In the genomic region with DNA sequence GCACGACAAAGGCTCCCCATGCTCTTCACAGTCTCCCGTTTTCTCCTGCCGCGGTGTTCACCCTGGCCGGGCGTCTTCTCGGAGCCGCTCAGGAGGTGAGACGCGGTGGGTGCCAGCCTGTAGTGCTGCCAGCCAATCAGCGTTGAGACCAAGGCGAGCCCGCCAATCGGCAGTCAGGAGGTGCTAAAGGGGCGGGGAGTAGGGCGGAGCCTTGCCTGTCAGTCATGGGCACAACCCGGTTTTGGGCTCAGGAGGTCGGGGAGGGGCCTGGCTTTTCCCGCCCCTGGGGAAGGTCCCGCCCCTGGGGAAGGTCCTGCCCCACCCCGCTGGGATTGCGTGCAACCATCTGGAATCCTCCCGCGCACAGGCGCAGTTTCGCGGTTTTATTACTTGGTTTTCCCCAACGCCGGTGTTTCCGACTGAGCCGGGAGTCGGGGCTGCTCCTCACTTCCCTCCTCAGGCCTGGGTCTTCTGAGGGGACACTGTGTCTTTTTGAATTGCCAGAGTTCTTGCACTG, we compare ENCODE assay signal across 8 cellular contexts. TPM values are rescaled to one million over a fixed set of nuclear protein-coding genes. Genes with fewer than 3 reads are reported as not detected.
DNase-seq lines count a peak whose midpoint lies in the region; ATAC-seq, FAIRE-seq and TF ChIP-seq lines count a peak whose summit lies in the region.

A gene (minus strand): TSS at position 92 of the 517 bp plus-strand sequence. CDS start 1,421 bp downstream, outside the sequence.

- H3K9me3 ChIP-seq in GM12878 (replicated peaks; ENCODE audit: control insufficient read depth, insufficient read depth, low read length) = no peaks in the 10 kb centered on the region; the same call in 2 of the 3 replicates

- SMC1A ChIA-PET in GM12878 (lab: Charles Lee; ENCODE audit: uncharacterized antibody, unreplicated experiment) = no interaction called here

- no peaks in the 10 kb centered on the region for H3K79me2 ChIP-seq in GM12878 (ENCODE audit: control insufficient read depth, insufficient read depth, low read length)

- H2AFZ ChIP-seq in GM12878 (ENCODE audit: control insufficient read depth, low read depth, low read length) = peak within 1 kb of the TSS; percentile 90

- H4K20me1 ChIP-seq in GM12878 (ENCODE audit: control insufficient read depth, insufficient read depth) = no peaks in the 10 kb centered on the region

- RAD21 ChIA-PET in GM12878 (lab: Charles Lee; ENCODE audit: unreplicated experiment) = no interaction called here

- TF ChIP-seq POLR2A in GM12878 (IDR thresholded peaks at IDR 0.05; ENCODE audit: low read depth, low read length) = no peak

- no peaks in the 10 kb centered on the region for H3K36me3 ChIP-seq in GM12878 (ENCODE audit: control insufficient read depth in 2 of 2, insufficient read depth in 2 of 2, low read length in 1 of 2)

- no peak within 1 kb of the TSS; the same call in 1 of the 2 replicates for H3K9ac ChIP-seq in GM12878 (ENCODE audit: control insufficient read depth, insufficient read depth, low read length)

- CTCF ChIA-PET in GM12878 (lab: Yijun Ruan, JAX) = no interaction called here

- H3K4me3 ChIP-seq in GM12878 (peak within 1 kb of the TSS; percentile 54; the same call in 1 of the 2 replicates), retinal pigment epithelial cell (ENCODE audit: low read length) (peak within 1 kb of the TSS; percentile 37)

- POLR2A ChIA-PET in GM12878 (lab: Charles Lee) = no interaction called here

- in situ Hi-C loops in GM13976 (cut with MboI; ENCODE audit: low sequenced_read_pairs, unreplicated experiment) (no loop called here), GM12878 (cut with MboI) (loop anchor here (5.0 kb wide), 1 partner anchor 35 kb away; no protein-coding TSS in a partner anchor)

- BruUV-seq in GM12878 (replicated peaks; lab: Mats Ljungman, UMichigan) = no TSS peak

- FAIRE-seq in GM12878 (lab: Jason Lieb, UNC) (peak; percentile 76), D721Med (lab: Jason Lieb, UNC) (no peak)

- ATAC-seq in HG02884 (IDR thresholded peaks at IDR 0.05; ENCODE audit: unreplicated experiment) = peak; percentile 90
- peak; percentile 97 for ATAC-seq in GM12878

- H3K4me1 ChIP-seq in GM12878 (ENCODE audit: control insufficient read depth, insufficient read depth, low read length) = peaks cover 5% of the 10 kb centered on the region

- DNase-seq in GM13976 (ENCODE audit: low spot score) (peak; percentile 97), NCI-H187 (lab: John Stamatoyannopoulos, UW) (peak; percentile 89 to 92), T1000 (lab: John Stamatoyannopoulos, UW) (peak; percentile 82), GM12878 (ENCODE audit: low read depth, low spot score) (peak; percentile 79), iPS DF 19.7 (ENCODE audit: low read depth, low spot score) (peak; percentile 86), retinal pigment epithelial cell (ENCODE audit: low read depth) (peak; percentile 69), D721Med (ENCODE audit: insufficient read length, low spot score) (no peak)

- TF ChIP-seq EP300 in GM12878 (IDR thresholded peaks at IDR 0.05; ENCODE audit: borderline replicate concordance in 1 of 2, control insufficient read depth in 1 of 2, low read depth in 2 of 2, low read length in 2 of 2) = no peak

- peak within 1 kb of the TSS; percentile 86 for H3K4me2 ChIP-seq in GM12878 (ENCODE audit: control insufficient read depth, insufficient read depth)

- no peak for TF ChIP-seq RAD21 in GM12878 (IDR thresholded peaks at IDR 0.05; ENCODE audit: insufficient read depth, low read depth, low read length)

- intact Hi-C loops in GM12878 (cut with micrococcal nuclease; ENCODE audit: unreplicated experiment) = no loop called here

- H3K27ac ChIP-seq in GM12878 (ENCODE audit: control insufficient read depth, insufficient read depth) = no peak within 1 kb of the TSS

- no peaks in the 10 kb centered on the region; a peak in 1 of 4 replicates for H3K27me3 ChIP-seq in GM12878 (replicated peaks in 1 of 2; ENCODE audit: control insufficient read depth in 2 of 2, insufficient read depth in 2 of 2, low read length in 1 of 2)

- 2% methylated on average over 31 of the region's 32 CpGs for WGBS in GM12878 (ENCODE audit: insufficient coverage, insufficient replicate concordance, low lambda C conversion rate, missing lambda C conversion rate)

- TF ChIP-seq CTCF in GM13976 (IDR thresholded peaks at IDR 0.05; ENCODE audit: borderline replicate concordance, control extremely low read depth, extremely low read depth, insufficient read depth, missing control alignments) (no peak), GM12878 (IDR thresholded peaks at IDR 0.05 in 2 of 3, conservative IDR thresholded peaks at IDR 0.05 in 1 of 3; ENCODE audit: control insufficient read depth in 2 of 3, extremely low read depth in 1 of 3, insufficient read depth in 1 of 3, low read depth in 3 of 3, low read length in 3 of 3) (no peak), retinal pigment epithelial cell (conservative IDR thresholded peaks at IDR 0.05; ENCODE audit: low read depth, low read length) (no peak), D721Med (IDR thresholded peaks at IDR 0.05; ENCODE audit: insufficient read depth, missing control alignments) (no peak)

TF ChIP-seq in GM12878, 131 proteins besides CTCF, POLR2A, EP300 and RAD21 (continues in another document):
- TF ChIP-seq, protein P1, sequence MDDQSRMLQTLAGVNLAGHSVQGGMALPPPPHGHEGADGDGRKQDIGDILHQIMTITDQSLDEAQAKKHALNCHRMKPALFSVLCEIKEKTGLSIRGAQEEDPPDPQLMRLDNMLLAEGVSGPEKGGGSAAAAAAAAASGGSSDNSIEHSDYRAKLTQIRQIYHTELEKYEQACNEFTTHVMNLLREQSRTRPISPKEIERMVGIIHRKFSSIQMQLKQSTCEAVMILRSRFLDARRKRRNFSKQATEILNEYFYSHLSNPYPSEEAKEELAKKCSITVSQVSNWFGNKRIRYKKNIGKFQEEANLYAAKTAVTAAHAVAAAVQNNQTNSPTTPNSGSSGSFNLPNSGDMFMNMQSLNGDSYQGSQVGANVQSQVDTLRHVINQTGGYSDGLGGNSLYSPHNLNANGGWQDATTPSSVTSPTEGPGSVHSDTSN (IDR thresholded peaks at IDR 0.05; ENCODE audit: insufficient replicate concordance, low read depth, low read length) = peak; percentile 96
- peak; percentile 96 for TF ChIP-seq SP1 (IDR thresholded peaks at IDR 0.05; ENCODE audit: low read depth, low read length)
- TF ChIP-seq, protein P2, sequence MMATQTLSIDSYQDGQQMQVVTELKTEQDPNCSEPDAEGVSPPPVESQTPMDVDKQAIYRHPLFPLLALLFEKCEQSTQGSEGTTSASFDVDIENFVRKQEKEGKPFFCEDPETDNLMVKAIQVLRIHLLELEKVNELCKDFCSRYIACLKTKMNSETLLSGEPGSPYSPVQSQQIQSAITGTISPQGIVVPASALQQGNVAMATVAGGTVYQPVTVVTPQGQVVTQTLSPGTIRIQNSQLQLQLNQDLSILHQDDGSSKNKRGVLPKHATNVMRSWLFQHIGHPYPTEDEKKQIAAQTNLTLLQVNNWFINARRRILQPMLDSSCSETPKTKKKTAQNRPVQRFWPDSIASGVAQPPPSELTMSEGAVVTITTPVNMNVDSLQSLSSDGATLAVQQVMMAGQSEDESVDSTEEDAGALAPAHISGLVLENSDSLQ (IDR thresholded peaks at IDR 0.05) = peak; percentile 98
- TF ChIP-seq, protein P3, sequence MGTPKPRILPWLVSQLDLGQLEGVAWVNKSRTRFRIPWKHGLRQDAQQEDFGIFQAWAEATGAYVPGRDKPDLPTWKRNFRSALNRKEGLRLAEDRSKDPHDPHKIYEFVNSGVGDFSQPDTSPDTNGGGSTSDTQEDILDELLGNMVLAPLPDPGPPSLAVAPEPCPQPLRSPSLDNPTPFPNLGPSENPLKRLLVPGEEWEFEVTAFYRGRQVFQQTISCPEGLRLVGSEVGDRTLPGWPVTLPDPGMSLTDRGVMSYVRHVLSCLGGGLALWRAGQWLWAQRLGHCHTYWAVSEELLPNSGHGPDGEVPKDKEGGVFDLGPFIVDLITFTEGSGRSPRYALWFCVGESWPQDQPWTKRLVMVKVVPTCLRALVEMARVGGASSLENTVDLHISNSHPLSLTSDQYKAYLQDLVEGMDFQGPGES (IDR thresholded peaks at IDR 0.05) = peak; percentile 60; the same call in 1 of the 2 replicates
- TF ChIP-seq, protein P4, sequence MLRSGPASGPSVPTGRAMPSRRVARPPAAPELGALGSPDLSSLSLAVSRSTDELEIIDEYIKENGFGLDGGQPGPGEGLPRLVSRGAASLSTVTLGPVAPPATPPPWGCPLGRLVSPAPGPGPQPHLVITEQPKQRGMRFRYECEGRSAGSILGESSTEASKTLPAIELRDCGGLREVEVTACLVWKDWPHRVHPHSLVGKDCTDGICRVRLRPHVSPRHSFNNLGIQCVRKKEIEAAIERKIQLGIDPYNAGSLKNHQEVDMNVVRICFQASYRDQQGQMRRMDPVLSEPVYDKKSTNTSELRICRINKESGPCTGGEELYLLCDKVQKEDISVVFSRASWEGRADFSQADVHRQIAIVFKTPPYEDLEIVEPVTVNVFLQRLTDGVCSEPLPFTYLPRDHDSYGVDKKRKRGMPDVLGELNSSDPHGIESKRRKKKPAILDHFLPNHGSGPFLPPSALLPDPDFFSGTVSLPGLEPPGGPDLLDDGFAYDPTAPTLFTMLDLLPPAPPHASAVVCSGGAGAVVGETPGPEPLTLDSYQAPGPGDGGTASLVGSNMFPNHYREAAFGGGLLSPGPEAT (IDR thresholded peaks at IDR 0.05; ENCODE audit: low read depth) = peak; percentile 22; the same call in 1 of the 2 replicates

RNA-seq across cellular contexts. Expression of the gene that starts here (rescaled TPM):
- not detected in 2 replicates for total RNA-seq in GM12878 (2013; cell fraction: nucleolus; rRNA removed)
- total RNA-seq in GM12878 (2014; rRNA removed) (not detected in 2 replicates), GM12878 (2014; rRNA removed; fragmentation: Illumina TruSeq; extraction: Trizol) (not detected in 2 replicates), GM12878 (2021) (not detected in 2 replicates)
- not detected for polyA plus RNA-seq in GM12878 (2011; ENCODE audit: low read depth)
- polyA plus RNA-seq in GM12878 (2011; rRNA removed) (not detected in 2 replicates), GM12878 (2014; fragmentation: Illumina TruSeq; extraction: Trizol) (not detected in 2 replicates), GM12878 (2014; fragmentation: Nextera tagmentation; extraction: Ambion mirVana) (not detected), GM12878 (2014; rRNA removed) (not detected in 2 replicates), GM12878 (2016; fragmentation: Nextera tagmentation; extraction: Ambion mirVana) (not detected)
- not detected in 2 replicates for polyA plus RNA-seq in GM12878 (2011; cell fraction: cytosol; rRNA removed)
- not detected in 2 replicates for polyA plus RNA-seq in GM12878 (2011; cell fraction: nucleus; rRNA removed)
- not detected in 2 replicates for polyA plus RNA-seq in GM12878 (2012)
- not detected in 2 replicates for polyA minus RNA-seq in GM12878 (2011; rRNA and poly(A)+ RNA removed)
- not detected in 2 replicates for polyA minus RNA-seq in GM12878 (2011; cell fraction: cytosol; rRNA and poly(A)+ RNA removed)
- not detected in 2 replicates for polyA minus RNA-seq in GM12878 (2011; cell fraction: nucleus; rRNA and poly(A)+ RNA removed)

Comparison
In these comparisons a context has a peak if more than half of its experiments do, and no peak if none do; other contexts are left out.
1. Peak in DNase-seq, ATAC-seq, H3K4me3 ChIP-seq and H3K4me2 ChIP-seq in GM12878; RNA of the gene not detected or under 1 TPM.